Comparison of ENCODE assay signal across 16 cellular contexts in the genomic region with DNA sequence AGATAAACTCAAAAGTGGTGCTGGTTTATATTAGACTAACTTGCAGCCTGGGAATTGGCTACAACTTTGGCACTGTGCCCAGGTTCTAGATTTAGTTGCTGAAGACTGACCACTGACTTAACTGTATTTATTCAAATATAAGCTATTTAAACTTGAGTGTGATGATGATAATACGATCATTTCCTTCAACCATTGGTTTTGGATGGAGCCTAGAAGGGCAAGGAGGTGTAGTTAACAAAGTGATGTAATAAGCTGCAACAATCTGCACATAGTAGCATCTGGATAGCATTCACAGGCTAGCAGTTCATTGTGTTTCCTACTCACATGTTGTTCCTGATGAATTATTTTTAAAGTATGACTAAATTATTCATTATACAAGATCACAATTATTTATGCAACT. TPM values are rescaled to one million over a fixed set of nuclear protein-coding genes. Genes with fewer than 3 reads are reported as not detected.
"Had no signal": no experiment of that assay in that cellular context is flagged by ENCODE, and none has a peak within 500 bp of the region (broad histone marks: within the 10 kb centered on the region; RNA-seq: fewer than 3 reads in every experiment).

No MANE protein-coding gene starts in this region.

- H3K4me3 ChIP-seq: breast epithelium, dorsolateral prefrontal cortex, gastroesophageal sphincter had no signal

- H3K27ac ChIP-seq: breast epithelium, dorsolateral prefrontal cortex, gastroesophageal sphincter had no signal

- DNase-seq: activated effector memory CD4-positive, alpha-beta T cell treated with anti-CD3 and anti-CD28 coated beads, Interleukin-2, amount 50 U/mL, for 16 hours; activated T-cell treated with anti-CD3 and anti-CD28 coated beads, Interleukin-2, amount 50 U/mL, for 24 hours; dorsolateral prefrontal cortex; left ventricle myocardium superior; nephron progenitor cell; stimulated activated CD4-positive, alpha-beta T cell treated with anti-CD3 and anti-CD28 coated beads, Interleukin-2, amount 100 ng/mL, for 24 hours; stimulated activated naive CD4-positive, alpha-beta T cell; substantia nigra; trophoblast cell had no signal

- H3K9me3 ChIP-seq: breast epithelium, gastroesophageal sphincter had no signal

- H3K4me1 ChIP-seq: breast epithelium, gastroesophageal sphincter had no signal

- H3K4me3 Mint-ChIP-seq: activated naive CD8-positive, alpha-beta T cell; activated T-cell treated with anti-CD3 and anti-CD28 coated beads, Interleukin-2, amount 50 U/mL, for 24 hours; nephron progenitor cell; T-helper 1 cell treated with Interleukin-12 subunit alpha and Interleukin-12 subunit beta and Interleukin-4 antibody, amounts not matched to agents 30 μg/mL and 1 μg/mL, for 36 hours had no signal

- H3K36me3 ChIP-seq: breast epithelium, gastroesophageal sphincter had no signal

- ATAC-seq: esophagus mucosa, gastroesophageal sphincter, left ventricle myocardium superior, sciatic nerve had no signal

- H3K27me3 ChIP-seq: breast epithelium, gastroesophageal sphincter had no signal

- H3K9me3 Mint-ChIP-seq: activated T-cell treated with anti-CD3 and anti-CD28 coated beads, Interleukin-2, amount 50 U/mL, for 24 hours; nephron progenitor cell; T-helper 1 cell treated with Interleukin-12 subunit alpha and Interleukin-12 subunit beta and Interleukin-4 antibody, amounts not matched to agents 30 μg/mL and 1 μg/mL, for 36 hours had no signal

- H3K27me3 Mint-ChIP-seq: activated naive CD8-positive, alpha-beta T cell; activated T-cell treated with anti-CD3 and anti-CD28 coated beads, Interleukin-2, amount 50 U/mL, for 24 hours had no signal

- H3K27ac Mint-ChIP-seq: activated naive CD8-positive, alpha-beta T cell; activated T-cell treated with anti-CD3 and anti-CD28 coated beads, Interleukin-2, amount 50 U/mL, for 24 hours; nephron progenitor cell; T-helper 1 cell treated with Interleukin-12 subunit alpha and Interleukin-12 subunit beta and Interleukin-4 antibody, amounts not matched to agents 30 μg/mL and 1 μg/mL, for 36 hours had no signal

- H3K36me3 Mint-ChIP-seq: activated naive CD8-positive, alpha-beta T cell had no signal

RNA-seq across cellular contexts. Expression of a gene that starts 55.2 kb away (rescaled TPM):
- total RNA-seq: osteoblast had no signal
